Comparison of ENCODE assay signal across 8 cellular contexts in genomic region chr1:19476440-19477190, GRCh38. TPM values are rescaled to one million over a fixed set of nuclear protein-coding genes. Genes with fewer than 3 reads are reported as not detected.
A peak's percentile ranks its signal among the peaks of the same experiment; 100 is the strongest.
DNase-seq lines count a peak whose midpoint lies in the region; ATAC-seq and TF ChIP-seq lines count a peak whose summit lies in the region.

No MANE protein-coding gene starts in this region.

- H3K9me3 ChIP-seq in CD4-positive, CD25-positive, alpha-beta regulatory T cell (ENCODE audit: control insufficient read depth in 2 of 2, low read length in 2 of 2), result no peaks in the 10 kb centered on the region
- H3K9me3 ChIP-seq in SJSA1 (replicated peaks) (no peaks in the 10 kb centered on the region), PC-3 (ENCODE audit: low read length) (no peaks in the 10 kb centered on the region)

- ATAC-seq in CD4-positive, CD25-positive, alpha-beta regulatory T cell (ENCODE audit: low read depth in 2 of 2), result peak; percentile 74 to 81
- ATAC-seq in GM21717 (IDR thresholded peaks at IDR 0.05; ENCODE audit: unreplicated experiment) (peak; percentile 29), PC-3 (no peak)
- ATAC-seq in effector memory CD8-positive, alpha-beta T cell (replicated peaks), result peak; percentile 74

- peak overlapping the region; percentile 83 for H3K27ac ChIP-seq in CD4-positive, CD25-positive, alpha-beta regulatory T cell (ENCODE audit: insufficient read depth, low read length, poor library complexity, severe bottlenecking)
- H3K27ac ChIP-seq in SJSA1, result no peak overlapping the region
- H3K27ac ChIP-seq in rectal smooth muscle tissue (ENCODE audit: low read depth, low read length), result peak overlapping the region; percentile 53
- H3K27ac ChIP-seq in PC-3 (ENCODE audit: low read length), result no peak overlapping the region

- H3K36me3 Mint-ChIP-seq in CD4-positive, CD25-positive, alpha-beta regulatory T cell, result peaks cover 34% of the 10 kb centered on the region
- peaks cover 59% of the 10 kb centered on the region for H3K36me3 Mint-ChIP-seq in effector memory CD8-positive, alpha-beta T cell (ENCODE audit: insufficient read depth)

- H3K4me1 ChIP-seq in CD4-positive, CD25-positive, alpha-beta regulatory T cell (ENCODE audit: control insufficient read depth, insufficient read depth, low read length, poor library complexity, severe bottlenecking), result peaks cover 97% of the 10 kb centered on the region
- H3K4me1 ChIP-seq in SJSA1 (replicated peaks), result peaks cover 14% of the 10 kb centered on the region
- H3K4me1 ChIP-seq in rectal smooth muscle tissue (ENCODE audit: control insufficient read depth, insufficient read depth, low read length), result peaks cover 53% of the 10 kb centered on the region
- no peaks in the 10 kb centered on the region for H3K4me1 ChIP-seq in PC-3 (ENCODE audit: insufficient read depth, low read length)

- H3K27me3 ChIP-seq in CD4-positive, CD25-positive, alpha-beta regulatory T cell (ENCODE audit: control insufficient read depth, insufficient read depth, low read length), result no peaks in the 10 kb centered on the region
- H3K27me3 ChIP-seq in SJSA1 (replicated peaks) (no peaks in the 10 kb centered on the region), rectal smooth muscle tissue (ENCODE audit: control insufficient read depth, insufficient read depth, low read length) (no peaks in the 10 kb centered on the region), PC-3 (ENCODE audit: low read length) (no peaks in the 10 kb centered on the region)

- CTCF ChIA-PET in PC-3 (lab: Charles Lee), result no interaction called here

- peaks cover 72% of the 10 kb centered on the region for H4K20me1 ChIP-seq in PC-3 (ENCODE audit: low read length)

- BruUV-seq in PC-3 (replicated peaks; lab: Mats Ljungman, UMichigan), result no TSS peak

- H3K27ac Mint-ChIP-seq in CD4-positive, CD25-positive, alpha-beta regulatory T cell, result peak overlapping the region; percentile 94 to 99 (median 95)
- H3K27ac Mint-ChIP-seq in effector memory CD8-positive, alpha-beta T cell, result peak overlapping the region; percentile 97

- H3K4me1 Mint-ChIP-seq in CD4-positive, CD25-positive, alpha-beta regulatory T cell, result peaks cover 40 to 96% (median 76%) of the 10 kb centered on the region in 4 donors
- peaks cover 68 to 76% of the 10 kb centered on the region in 2 donors for H3K4me1 Mint-ChIP-seq in effector memory CD8-positive, alpha-beta T cell (ENCODE audit: low read depth in 2 of 2)

- H3K4me3 ChIP-seq in CD4-positive, CD25-positive, alpha-beta regulatory T cell (ENCODE audit: low read depth, low read length), result peak overlapping the region; percentile 78
- H3K4me3 ChIP-seq in SJSA1, result no peak overlapping the region
- H3K4me3 ChIP-seq in rectal smooth muscle tissue (ENCODE audit: low read length), result peak overlapping the region; percentile 41
- no peak overlapping the region for H3K4me3 ChIP-seq in PC-3 (ENCODE audit: low read length)

- H3K36me3 ChIP-seq in CD4-positive, CD25-positive, alpha-beta regulatory T cell (ENCODE audit: control insufficient read depth, insufficient read depth, low read length), result peaks cover 30% of the 10 kb centered on the region
- peaks cover 64% of the 10 kb centered on the region for H3K36me3 ChIP-seq in SJSA1
- H3K36me3 ChIP-seq in rectal smooth muscle tissue (ENCODE audit: control insufficient read depth, insufficient read depth, low read length), result peaks cover 3% of the 10 kb centered on the region
- H3K36me3 ChIP-seq in PC-3 (ENCODE audit: low read depth, low read length), result no peaks in the 10 kb centered on the region; the same call in 1 of the 2 replicates

- H3K27me3 Mint-ChIP-seq in CD4-positive, CD25-positive, alpha-beta regulatory T cell, result no peaks in the 10 kb centered on the region
- H3K27me3 Mint-ChIP-seq in effector memory CD8-positive, alpha-beta T cell, result no peaks in the 10 kb centered on the region

- intact Hi-C loops in PC-3 (cut with micrococcal nuclease), result no loop called here

- H3K4me3 Mint-ChIP-seq in CD4-positive, CD25-positive, alpha-beta regulatory T cell, result peak overlapping the region; percentile 85 to 94 (median 88)
- H3K4me3 Mint-ChIP-seq in effector memory CD8-positive, alpha-beta T cell, result peak overlapping the region; percentile 89 to 95

- H3K4me2 ChIP-seq in PC-3 (ENCODE audit: low read length), result no peak overlapping the region

- no peaks in the 10 kb centered on the region for H3F3A ChIP-seq in PC-3 (ENCODE audit: low read length, unreplicated experiment)

- H3K9me2 ChIP-seq in PC-3 (replicated peaks; ENCODE audit: low read length), result no peaks in the 10 kb centered on the region

- no peaks in the 10 kb centered on the region for H3K9me3 Mint-ChIP-seq in CD4-positive, CD25-positive, alpha-beta regulatory T cell
- H3K9me3 Mint-ChIP-seq in effector memory CD8-positive, alpha-beta T cell, result no peaks in the 10 kb centered on the region

- peak; percentile 19 to 79 (median 47) for DNase-seq in CD4-positive, CD25-positive, alpha-beta regulatory T cell
- DNase-seq in SJSA1 (ENCODE audit: low read depth in 1 of 2, low spot score in 2 of 2) (peak; percentile 60 to 71), cerebellar cortex (ENCODE audit: low spot score) (no peak), NCI-H146 treated with DMSO at 0.1 percent for 48 hours (lab: John Stamatoyannopoulos, UW; ENCODE audit: unreplicated experiment) (no peak), PC-3 (no peak)
- DNase-seq in effector memory CD8-positive, alpha-beta T cell, result peak; percentile 60 to 62 (median 62)

- no peak overlapping the region for H2AFZ ChIP-seq in PC-3 (ENCODE audit: low read length)

- peaks cover 98% of the 10 kb centered on the region for H3K79me2 ChIP-seq in PC-3 (ENCODE audit: low read length)

- H3K9ac ChIP-seq in rectal smooth muscle tissue (ENCODE audit: low read length), result peak overlapping the region; percentile 18
- no peak overlapping the region for H3K9ac ChIP-seq in PC-3 (ENCODE audit: low read length)

- no peak for TF ChIP-seq CTCF in PC-3 (conservative IDR thresholded peaks at IDR 0.05; ENCODE audit: low read depth, low read length)

- POLR2A ChIA-PET in PC-3 (lab: Charles Lee; ENCODE audit: unreplicated experiment), result no interaction called here

RNA-seq across cellular contexts. Expression of gene CAPZB, which starts 8.7 kb away (rescaled TPM):
- total RNA-seq in CD4-positive, CD25-positive, alpha-beta regulatory T cell, result 372 TPM
- polyA plus RNA-seq in CD4-positive, CD25-positive, alpha-beta regulatory T cell, result 100 to 1,000 TPM; 384 to 588 (median 518) TPM
- 143 and 225 TPM in 2 replicates for total RNA-seq in SJSA1 (2014; rRNA removed; shearing (Covaris generic))
- 86.7 and 94.3 TPM in 2 replicates for total RNA-seq in PC-3 (2014; rRNA removed)

Comparison
In these comparisons a context has a peak if more than half of its experiments do, and no peak if none do; other contexts are left out.
1. DNase-seq: peak in CD4-positive, CD25-positive, alpha-beta regulatory T cell (3 of 3), SJSA1 (2 of 2) and effector memory CD8-positive, alpha-beta T cell (3 of 3); none in cerebellar cortex (single experiment), NCI-H146 treated with DMSO at 0.1 percent for 48 hours (single experiment) and PC-3 (single experiment).
2. H3K27ac ChIP-seq: peak in CD4-positive, CD25-positive, alpha-beta regulatory T cell (single experiment) and rectal smooth muscle tissue (single experiment); none in SJSA1 (single experiment) and PC-3 (single experiment).
3. H3K4me3 ChIP-seq: peak in CD4-positive, CD25-positive, alpha-beta regulatory T cell (single experiment) and rectal smooth muscle tissue (single experiment); none in SJSA1 (single experiment) and PC-3 (single experiment).